Comparison of ENCODE assay signal across 9 cellular contexts in the genomic region with DNA sequence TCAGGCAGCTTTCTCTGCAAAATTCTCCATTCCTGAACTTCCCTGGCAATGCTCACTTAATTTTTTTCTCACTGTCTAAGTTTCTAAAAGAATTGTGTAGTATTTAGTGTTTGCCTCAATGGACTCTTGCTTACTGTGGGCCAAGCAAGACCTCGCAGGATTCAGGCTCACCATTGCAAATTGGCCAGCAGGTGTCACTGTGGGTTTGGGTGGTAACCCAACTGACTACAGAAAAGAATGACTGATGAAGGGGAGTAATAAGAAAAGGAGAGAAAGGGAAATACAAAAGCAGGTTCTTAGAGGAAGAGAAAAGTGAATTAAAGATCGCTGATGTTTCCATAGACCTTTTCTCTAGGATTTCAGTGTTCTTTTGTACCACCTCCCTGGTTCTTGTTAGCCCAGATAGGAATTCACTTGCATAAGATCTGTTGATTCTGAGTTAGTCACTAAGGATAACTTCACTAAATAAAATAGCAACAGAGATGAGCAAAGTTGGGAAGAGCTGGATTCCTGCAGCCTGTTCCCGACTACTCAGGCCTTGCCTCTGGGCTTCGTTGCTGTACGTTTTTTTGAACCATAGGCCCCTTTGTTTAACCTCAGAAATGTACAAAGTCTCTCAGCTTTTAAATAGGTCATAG.
DNase-seq lines count a peak whose midpoint lies in the region; ATAC-seq and TF ChIP-seq lines count a peak whose summit lies in the region.
"Had no signal": no experiment of that assay in that cellular context is flagged by ENCODE, and none has a peak within 500 bp of the region (broad histone marks: within the 10 kb centered on the region; RNA-seq: fewer than 3 reads in every experiment).

No MANE protein-coding gene starts in this region.

- H3K27ac Mint-ChIP-seq in CD14-positive monocyte, result peak overlapping the region in 1 of 7 donors; percentile 52
- no peak overlapping the region for H3K27ac Mint-ChIP-seq in activated T-helper 1 cell treated with anti-CD3 and anti-CD28 coated beads, Interleukin-12 subunit alpha, Interleukin-12 subunit beta, Interleukin-2, Interleukin-4 antibody, amounts not matched to agents 30 ng/mL and 10 ng/mL and 1 ng/mL, durations not matched to agents 14 hours and 24 hours and 36 hours
- H3K27ac Mint-ChIP-seq: T-helper 1 cell treated with Interleukin-12 subunit alpha and Interleukin-12 subunit beta and Interleukin-4 antibody, amounts not matched to agents 30 μg/mL and 1 μg/mL, for 36 hours had no signal

- H3K4me1 Mint-ChIP-seq in CD14-positive monocyte, result no peaks in the 10 kb centered on the region
- no peaks in the 10 kb centered on the region for H3K4me1 Mint-ChIP-seq in activated T-helper 1 cell treated with anti-CD3 and anti-CD28 coated beads, Interleukin-12 subunit alpha, Interleukin-12 subunit beta, Interleukin-2, Interleukin-4 antibody, amounts not matched to agents 30 ng/mL and 10 ng/mL and 1 ng/mL, durations not matched to agents 14 hours and 24 hours and 36 hours (ENCODE audit: low read depth)

- no peaks in the 10 kb centered on the region for H3K36me3 ChIP-seq in parathyroid adenoma (ENCODE audit: control insufficient read depth, insufficient read depth, low read length)

- H3K4me3 ChIP-seq in parathyroid adenoma (ENCODE audit: low read depth, low read length), result no peak overlapping the region

- H3K4me2 ChIP-seq in parathyroid adenoma (ENCODE audit: low read length), result no peak overlapping the region

- no peak overlapping the region for H3K9ac ChIP-seq in parathyroid adenoma

- H3K9me3 Mint-ChIP-seq in CD14-positive monocyte, result no peaks in the 10 kb centered on the region
- H3K9me3 Mint-ChIP-seq in activated T-helper 1 cell treated with anti-CD3 and anti-CD28 coated beads, Interleukin-12 subunit alpha, Interleukin-12 subunit beta, Interleukin-2, Interleukin-4 antibody, amounts not matched to agents 30 ng/mL and 10 ng/mL and 1 ng/mL, durations not matched to agents 14 hours and 24 hours and 36 hours, result no peaks in the 10 kb centered on the region
- H3K9me3 Mint-ChIP-seq: T-helper 1 cell treated with Interleukin-12 subunit alpha and Interleukin-12 subunit beta and Interleukin-4 antibody, amounts not matched to agents 30 μg/mL and 1 μg/mL, for 36 hours had no signal

- H2AFZ ChIP-seq in parathyroid adenoma, result no peak overlapping the region

- no peak overlapping the region for H3K4me3 Mint-ChIP-seq in CD14-positive monocyte
- no peak overlapping the region for H3K4me3 Mint-ChIP-seq in activated T-helper 1 cell treated with anti-CD3 and anti-CD28 coated beads, Interleukin-12 subunit alpha, Interleukin-12 subunit beta, Interleukin-2, Interleukin-4 antibody, amounts not matched to agents 30 ng/mL and 10 ng/mL and 1 ng/mL, durations not matched to agents 14 hours and 24 hours and 36 hours
- H3K4me3 Mint-ChIP-seq: T-helper 1 cell treated with Interleukin-12 subunit alpha and Interleukin-12 subunit beta and Interleukin-4 antibody, amounts not matched to agents 30 μg/mL and 1 μg/mL, for 36 hours had no signal

- H3K27me3 ChIP-seq in parathyroid adenoma (ENCODE audit: control insufficient read depth, insufficient read depth, low read length), result no peaks in the 10 kb centered on the region

- H3K36me3 Mint-ChIP-seq in CD14-positive monocyte, result no peaks in the 10 kb centered on the region
- no peaks in the 10 kb centered on the region for H3K36me3 Mint-ChIP-seq in activated T-helper 1 cell treated with anti-CD3 and anti-CD28 coated beads, Interleukin-12 subunit alpha, Interleukin-12 subunit beta, Interleukin-2, Interleukin-4 antibody, amounts not matched to agents 30 ng/mL and 10 ng/mL and 1 ng/mL, durations not matched to agents 14 hours and 24 hours and 36 hours (ENCODE audit: low read depth)

- TF ChIP-seq CTCF in CD14-positive monocyte (IDR thresholded peaks at IDR 0.05), result peak; percentile 35
- peak; percentile 70 for TF ChIP-seq CTCF in parathyroid adenoma (IDR thresholded peaks at IDR 0.05)

- no peaks in the 10 kb centered on the region for H3K4me1 ChIP-seq in parathyroid adenoma

- no peak overlapping the region for H3K27ac ChIP-seq in parathyroid adenoma

- peaks cover 0 to 3% (median 2%) of the 10 kb centered on the region in 3 donors for H3K27me3 Mint-ChIP-seq in CD14-positive monocyte (ENCODE audit: low read depth in 3 of 3)
- no peaks in the 10 kb centered on the region for H3K27me3 Mint-ChIP-seq in activated T-helper 1 cell treated with anti-CD3 and anti-CD28 coated beads, Interleukin-12 subunit alpha, Interleukin-12 subunit beta, Interleukin-2, Interleukin-4 antibody, amounts not matched to agents 30 ng/mL and 10 ng/mL and 1 ng/mL, durations not matched to agents 14 hours and 24 hours and 36 hours (ENCODE audit: insufficient read depth)

- H3K9me3 ChIP-seq in parathyroid adenoma (ENCODE audit: control insufficient read depth, low read length), result no peaks in the 10 kb centered on the region

- H3K79me2 ChIP-seq in parathyroid adenoma, result no peaks in the 10 kb centered on the region

- intact Hi-C loops in CD14-positive monocyte (cut with micrococcal nuclease), result loop anchor here in 1 of 2 donors (5.0 kb wide), 1 partner anchor 808 kb away; no protein-coding TSS in a partner anchor
- intact Hi-C loops in activated T-helper 1 cell treated with anti-CD3 and anti-CD28 coated beads, Interleukin-12 subunit alpha, Interleukin-12 subunit beta, Interleukin-2, Interleukin-4 antibody, amounts not matched to agents 30 ng/mL and 10 ng/mL and 1 ng/mL, durations not matched to agents 14 hours and 24 hours and 36 hours (cut with micrococcal nuclease), result loop anchor here (1.0 kb wide), 2 partner anchors 790 to 809 kb away; no protein-coding TSS in a partner anchor

- no peak for DNase-seq in CD14-positive monocyte (ENCODE audit: low spot score)
- DNase-seq in NCI-H82 treated with DMSO at 0.1 percent for 48 hours (lab: John Stamatoyannopoulos, UW; ENCODE audit: unreplicated experiment), result peak; percentile 11
- peak; percentile 5 for DNase-seq in activated T-helper 1 cell treated with anti-CD3 and anti-CD28 coated beads, Interleukin-12 subunit alpha, Interleukin-12 subunit beta, Interleukin-2, Interleukin-4 antibody, amounts not matched to agents 30 ng/mL and 10 ng/mL and 1 ng/mL, durations not matched to agents 14 hours and 24 hours and 36 hours (ENCODE audit: low spot score)
- peak; percentile 76 for DNase-seq in glomerular visceral epithelial cell (ENCODE audit: extremely low spot score)

- ATAC-seq in GM18909 (IDR thresholded peaks at IDR 0.05; ENCODE audit: poor library complexity, unreplicated experiment) (peak; percentile 80), HG03469 (IDR thresholded peaks at IDR 0.05; ENCODE audit: unreplicated experiment) (peak; percentile 49), GM21737 (IDR thresholded peaks at IDR 0.05; ENCODE audit: unreplicated experiment) (no peak)
